Comparison of ENCODE assay signal across 9 cellular contexts in the genomic region with DNA sequence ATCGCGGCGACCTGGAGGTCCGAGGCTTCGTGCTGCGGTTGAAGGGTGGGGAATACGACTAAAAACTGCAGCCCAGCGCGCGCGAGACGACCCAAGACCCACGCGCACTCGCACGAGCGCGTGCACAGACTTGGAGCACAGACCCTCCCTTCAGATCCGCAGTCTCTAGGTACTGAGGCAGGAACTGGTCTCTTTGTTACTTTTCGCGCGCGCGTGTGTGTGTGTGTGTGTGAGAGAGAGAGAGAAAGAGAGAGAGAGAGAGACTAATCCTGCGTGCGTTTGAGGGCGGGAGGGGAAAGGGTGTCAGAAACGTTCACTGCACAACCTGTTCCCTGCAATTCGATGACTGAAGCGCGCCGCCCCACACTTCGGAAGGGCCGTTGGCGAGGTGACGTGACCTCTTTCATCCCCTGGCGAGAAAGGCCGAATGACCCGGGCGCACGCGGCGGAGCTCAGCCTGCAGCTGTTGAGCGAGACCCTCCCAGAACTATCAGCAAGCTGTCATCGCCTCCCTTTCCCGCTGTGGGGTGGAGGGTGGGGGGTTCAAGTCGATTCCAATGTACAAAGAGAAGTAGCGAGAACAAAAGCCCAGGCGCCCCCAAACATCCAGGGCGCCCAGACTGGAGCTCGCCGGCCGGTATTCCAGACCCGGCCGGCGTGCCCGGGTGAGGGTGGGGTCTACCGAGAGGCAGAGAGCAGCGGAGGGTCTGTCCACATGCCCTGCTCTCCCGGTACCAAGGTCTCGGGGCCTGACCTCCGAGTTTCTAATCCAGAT. TPM values are rescaled to one million over a fixed set of nuclear protein-coding genes. Genes with fewer than 3 reads are reported as not detected.
DNase-seq lines count a peak whose midpoint lies in the region; ATAC-seq and TF ChIP-seq lines count a peak whose summit lies in the region.
"Had no signal": no experiment of that assay in that cellular context is flagged by ENCODE, and none has a peak within 500 bp of the region (broad histone marks: within the 10 kb centered on the region; RNA-seq: fewer than 3 reads in every experiment).

No MANE protein-coding gene starts in this region.

- no peak overlapping the region for H3K27ac ChIP-seq in upper lobe of right lung
- H3K27ac ChIP-seq: HL-60 had no signal

- DNase-seq in GM06990 (ENCODE audit: extremely low read depth, insufficient read length) (peak; percentile 71), NCI-H2171 treated with DMSO at 0.1 percent for 48 hours (lab: John Stamatoyannopoulos, UW) (peak; percentile 85), medulla oblongata (ENCODE audit: extremely low spot score) (peak; percentile 66), upper lobe of right lung (peak; percentile 69)
- peak; percentile 42 for DNase-seq in activated naive CD4-positive, alpha-beta T cell treated with Interleukin-2 at 50 U/mL for 16 hours

- TF ChIP-seq CTCF in GM06990 (IDR thresholded peaks at IDR 0.05; ENCODE audit: insufficient read depth, low read length, poor library complexity, severe bottlenecking) (no peak), upper lobe of right lung (IDR thresholded peaks at IDR 0.05) (no peak)

- peak overlapping the region; percentile 52 for H3K4me3 ChIP-seq in GM06990 (replicated peaks; ENCODE audit: low read depth, low read length)
- H3K4me3 ChIP-seq in upper lobe of right lung, result peak overlapping the region; percentile 25

- H3K9me3 ChIP-seq in upper lobe of right lung, result no peaks in the 10 kb centered on the region

- H3K27me3 ChIP-seq in GM06990 (replicated peaks; ENCODE audit: control insufficient read depth, insufficient read depth, low read length) (peaks cover 13% of the 10 kb centered on the region), upper lobe of right lung (peaks cover 73% of the 10 kb centered on the region)

- H3K36me3 ChIP-seq in GM06990 (ENCODE audit: control insufficient read depth, insufficient read depth, low read length) (no peaks in the 10 kb centered on the region), upper lobe of right lung (no peaks in the 10 kb centered on the region)

- H3K4me1 ChIP-seq in upper lobe of right lung, result peaks cover 43% of the 10 kb centered on the region

- intact Hi-C loops in upper lobe of right lung (cut with DNase I), result no loop called here

- ATAC-seq in upper lobe of right lung (no peak), HG03378 (IDR thresholded peaks at IDR 0.05; ENCODE audit: unreplicated experiment) (no peak), GM21423 (IDR thresholded peaks at IDR 0.05; ENCODE audit: unreplicated experiment) (no peak), GM19455 (IDR thresholded peaks at IDR 0.05; ENCODE audit: unreplicated experiment) (no peak)

RNA-seq across cellular contexts. Expression of a gene that starts 1.5 kb away (rescaled TPM):
- 0.46 TPM for total RNA-seq in upper lobe of right lung

RNA-seq across cellular contexts. Expression of a gene that starts 29.8 kb away (rescaled TPM):
- 16.9 TPM for total RNA-seq in upper lobe of right lung
